In the genomic region with DNA sequence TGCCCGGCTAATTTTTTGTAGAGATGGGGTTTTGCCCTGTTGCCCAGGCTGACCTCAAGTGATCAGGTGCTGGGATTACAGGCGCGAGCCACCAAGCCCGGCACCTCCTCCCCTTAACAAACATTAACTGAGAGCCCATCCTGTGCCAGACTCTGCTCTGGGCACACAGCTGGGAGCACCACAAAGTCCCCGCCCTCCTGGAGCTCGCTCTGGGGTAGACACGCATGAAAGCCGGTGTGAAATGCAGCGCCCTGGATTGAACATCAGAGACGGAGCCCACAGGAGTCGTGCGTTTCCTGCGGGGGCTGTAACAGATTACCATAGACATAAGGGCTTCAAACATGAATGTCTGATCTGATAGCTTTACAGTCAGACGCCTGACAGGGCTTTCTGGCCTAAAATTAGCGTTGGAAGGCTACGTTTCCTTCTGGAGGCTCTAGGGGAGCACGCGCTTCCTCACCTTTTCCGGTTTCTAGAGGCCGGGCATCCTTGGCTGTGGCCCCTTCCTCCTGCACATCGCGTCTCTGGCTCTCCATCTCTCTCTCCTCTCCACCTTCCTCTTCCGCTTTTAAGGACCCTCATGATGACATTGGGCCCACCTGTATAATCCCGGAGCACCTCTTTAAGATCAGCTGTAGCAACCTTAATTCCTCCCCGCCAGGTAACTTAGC, we compare ENCODE assay signal across 10 cellular contexts. TPM values are rescaled to one million over a fixed set of nuclear protein-coding genes. Genes with fewer than 3 reads are reported as not detected.
A peak's percentile ranks its signal among the peaks of the same experiment; 100 is the strongest.
DNase-seq lines count a peak whose midpoint lies in the region; ATAC-seq, FAIRE-seq and TF ChIP-seq lines count a peak whose summit lies in the region.
"Had no signal": no experiment of that assay in that cellular context is flagged by ENCODE, and none has a peak within 500 bp of the region (broad histone marks: within the 10 kb centered on the region; RNA-seq: fewer than 3 reads in every experiment).

No MANE protein-coding gene starts in this region.

- POLR2A ChIA-PET in GM12878 (lab: Charles Lee) = interaction anchor here (0.8 to 1.3 kb wide), 2 partner anchors 155 to 200 kb away, joined by 4 to 5 read pairs; a partner anchor contains a TSS

- no peaks in the 10 kb centered on the region for H3K27me3 ChIP-seq in GM12878 (replicated peaks in 1 of 2; ENCODE audit: control insufficient read depth in 2 of 2, insufficient read depth in 2 of 2, low read length in 1 of 2)
- no peaks in the 10 kb centered on the region for H3K27me3 ChIP-seq in upper lobe of right lung

- SMC1A ChIA-PET in GM12878 (lab: Charles Lee; ENCODE audit: uncharacterized antibody, unreplicated experiment) = interaction anchor here (0.9 to 1.3 kb wide), 2 partner anchors 188 to 196 kb away, joined by 3 to 4 read pairs; a partner anchor contains a TSS

- H3K27me3 Mint-ChIP-seq in activated naive CD4-positive, alpha-beta T cell treated with anti-CD3 and anti-CD28 coated beads, Interleukin-2, amount 10 ng/mL, durations not matched to agents 7 days and 5 days = peaks cover 38% of the 10 kb centered on the region

- RAD21 ChIA-PET in GM12878 (lab: Charles Lee; ENCODE audit: unreplicated experiment) = interaction anchor here (1.0 to 1.1 kb wide), 2 partner anchors 14 to 156 kb away, joined by 3 read pairs; a partner anchor contains a TSS

- H3K9me3 Mint-ChIP-seq in activated naive CD4-positive, alpha-beta T cell treated with anti-CD3 and anti-CD28 coated beads, Interleukin-2, amount 10 ng/mL, durations not matched to agents 7 days and 5 days = no peaks in the 10 kb centered on the region
- H3K9me3 Mint-ChIP-seq: CD4-positive, CD25-positive, alpha-beta regulatory T cell had no signal

- no peaks in the 10 kb centered on the region for H3K36me3 ChIP-seq in GM12878 (ENCODE audit: control insufficient read depth in 2 of 2, insufficient read depth in 2 of 2, low read length in 1 of 2)
- no peaks in the 10 kb centered on the region for H3K36me3 ChIP-seq in upper lobe of right lung

- FAIRE-seq in GM12878 (lab: Jason Lieb, UNC) (peak; percentile 65), frontal cortex (lab: Jason Lieb, UNC) (no peak)

- H3K27ac ChIP-seq in GM12878 (ENCODE audit: control insufficient read depth, insufficient read depth) (peak overlapping the region; percentile 91), upper lobe of right lung (peak overlapping the region; percentile 72)

- ATAC-seq in GM12878 = no peak
- no peak for ATAC-seq in upper lobe of right lung
- ATAC-seq in GM21825 (IDR thresholded peaks at IDR 0.05; ENCODE audit: unreplicated experiment) = no peak

- CTCF ChIA-PET in activated naive CD4-positive, alpha-beta T cell treated with anti-CD3 and anti-CD28 coated beads, Interleukin-2, amount 10 ng/mL, durations not matched to agents 7 days and 5 days (lab: Charles Lee) = interaction anchor here (0.7 to 1.5 kb wide), 3 partner anchors 39 to 196 kb away, joined by 3 to 6 read pairs (median 3); a partner anchor contains a TSS
- CTCF ChIA-PET in GM12878 (lab: Yijun Ruan, JAX) = interaction anchor here (0.8 to 1.4 kb wide), 2 partner anchors 17 to 157 kb away, joined by 3 read pairs; a partner anchor contains a TSS

- BruUV-seq in GM12878 (replicated peaks; lab: Mats Ljungman, UMichigan) = no TSS peak

- 58% methylated on average over 25 of the region's 25 CpGs for WGBS in GM12878 (ENCODE audit: insufficient coverage, insufficient replicate concordance, low lambda C conversion rate, missing lambda C conversion rate)

- no peak for TF ChIP-seq RAD21 in GM12878 (IDR thresholded peaks at IDR 0.05; ENCODE audit: insufficient read depth, low read depth, low read length)

- H3K4me1 Mint-ChIP-seq in activated naive CD4-positive, alpha-beta T cell treated with anti-CD3 and anti-CD28 coated beads, Interleukin-2, amount 10 ng/mL, durations not matched to agents 7 days and 5 days = peaks cover 49% of the 10 kb centered on the region

- no peaks in the 10 kb centered on the region for H3K36me3 Mint-ChIP-seq in activated naive CD4-positive, alpha-beta T cell treated with anti-CD3 and anti-CD28 coated beads, Interleukin-2, amount 10 ng/mL, durations not matched to agents 7 days and 5 days
- H3K36me3 Mint-ChIP-seq: CD4-positive, CD25-positive, alpha-beta regulatory T cell had no signal

- in situ Hi-C loops in GM12878 (cut with MboI) = loop anchor here (10.0 kb wide), 1 partner anchor 195 kb away; a partner anchor contains a TSS

- H3K4me1 ChIP-seq in GM12878 (ENCODE audit: control insufficient read depth, insufficient read depth, low read length) (peaks cover 39% of the 10 kb centered on the region), upper lobe of right lung (peaks cover 23% of the 10 kb centered on the region)

- H3K4me3 Mint-ChIP-seq in activated naive CD4-positive, alpha-beta T cell treated with anti-CD3 and anti-CD28 coated beads, Interleukin-2, amount 10 ng/mL, durations not matched to agents 7 days and 5 days = no peak overlapping the region

- H3K79me2 ChIP-seq in GM12878 (ENCODE audit: control insufficient read depth, insufficient read depth, low read length) = no peaks in the 10 kb centered on the region

- TF ChIP-seq EP300 in GM12878 (IDR thresholded peaks at IDR 0.05; ENCODE audit: borderline replicate concordance in 1 of 2, control insufficient read depth in 1 of 2, low read depth in 2 of 2, low read length in 2 of 2) = no peak

- H3K9me3 ChIP-seq in GM12878 (replicated peaks; ENCODE audit: control insufficient read depth, insufficient read depth, low read length) (no peaks in the 10 kb centered on the region), upper lobe of right lung (no peaks in the 10 kb centered on the region)

- no peak for TF ChIP-seq POLR2A in GM12878 (IDR thresholded peaks at IDR 0.05; ENCODE audit: low read depth, low read length)

- no peak overlapping the region for H3K4me3 ChIP-seq in GM12878
- peak overlapping the region; percentile 25 for H3K4me3 ChIP-seq in upper lobe of right lung

- H3K9ac ChIP-seq in GM12878 (ENCODE audit: control insufficient read depth, insufficient read depth, low read length) = peak overlapping the region; percentile 2; the same call in 1 of the 2 replicates

- peak overlapping the region; percentile 46 for H3K4me2 ChIP-seq in GM12878 (ENCODE audit: control insufficient read depth, insufficient read depth)

- TF ChIP-seq CTCF in GM12878 (IDR thresholded peaks at IDR 0.05 in 2 of 3, conservative IDR thresholded peaks at IDR 0.05 in 1 of 3; ENCODE audit: control insufficient read depth in 2 of 3, extremely low read depth in 1 of 3, insufficient read depth in 1 of 3, low read depth in 3 of 3, low read length in 3 of 3) (no peak), upper lobe of right lung (IDR thresholded peaks at IDR 0.05) (no peak)

- H2AFZ ChIP-seq in GM12878 (ENCODE audit: control insufficient read depth, low read depth, low read length) = peak overlapping the region; percentile 79

- peak; percentile 35 for DNase-seq in activated naive CD4-positive, alpha-beta T cell treated with anti-CD3 and anti-CD28 coated beads, Interleukin-2, amount 10 ng/mL, durations not matched to agents 7 days and 5 days
- no peak for DNase-seq in activated naive CD4-positive, alpha-beta T cell (lab: John Stamatoyannopoulos, UW)
- DNase-seq in GM12878 (ENCODE audit: low read depth, low spot score) = no peak
- DNase-seq in middle frontal gyrus (ENCODE audit: extremely low spot score, low spot score) = peak; percentile 16
- no peak for DNase-seq in upper lobe of right lung
- DNase-seq in stimulated activated CD4-positive, alpha-beta T cell treated with anti-CD3 and anti-CD28 coated beads, Interleukin-4, amount 100 ng/mL, for 4 hours = no peak
- no peak for DNase-seq in frontal cortex (ENCODE audit: low spot score in 2 of 2)
- DNase-seq: NCI-H446 treated with DMSO at 0.1 percent for 48 hours had no signal

- H4K20me1 ChIP-seq in GM12878 (ENCODE audit: control insufficient read depth, insufficient read depth) = no peaks in the 10 kb centered on the region

- peak overlapping the region; percentile 24 for H3K27ac Mint-ChIP-seq in activated naive CD4-positive, alpha-beta T cell treated with anti-CD3 and anti-CD28 coated beads, Interleukin-2, amount 10 ng/mL, durations not matched to agents 7 days and 5 days
- H3K27ac Mint-ChIP-seq: CD4-positive, CD25-positive, alpha-beta regulatory T cell had no signal

- intact Hi-C loops in GM12878 (cut with micrococcal nuclease; ENCODE audit: unreplicated experiment) (no loop called here), upper lobe of right lung (cut with DNase I) (no loop called here)

TF ChIP-seq in GM12878, 131 proteins besides CTCF, POLR2A, EP300 and RAD21:
- peak; percentile 3; the same call in 1 of the 2 replicates for TF ChIP-seq RUNX3 (IDR thresholded peaks at IDR 0.05; ENCODE audit: low read length)
- TF ChIP-seq ATF7 (IDR thresholded peaks at IDR 0.05; ENCODE audit: low read depth) = no peak
- TF ChIP-seq ETV6 (conservative IDR thresholded peaks at IDR 0.05 in 1 of 2, IDR thresholded peaks at IDR 0.05 in 1 of 2; ENCODE audit: borderline replicate concordance in 1 of 2, low read depth in 1 of 2) = peak in 1 of 2 experiments; percentile 75; a peak in 2 of 4 replicates

RNA-seq across cellular contexts. Expression of a gene that starts 14.4 kb away (rescaled TPM):
- 4.3 and 4.5 TPM in 2 replicates for total RNA-seq in GM12878 (2013; cell fraction: nucleolus; rRNA removed)
- total RNA-seq in GM12878 (2014; rRNA removed) = 9.4 and 12.4 TPM in 2 replicates
- 8.8 and 9.3 TPM in 2 replicates for total RNA-seq in GM12878 (2014; rRNA removed; fragmentation: Illumina TruSeq; extraction: Trizol)
- total RNA-seq in GM12878 (2021) = 11.4 and 11.9 TPM in 2 replicates
- polyA plus RNA-seq in GM12878 (2011; ENCODE audit: low read depth) = 3.9 TPM
- 2.5 and 4.6 TPM in 2 replicates for polyA plus RNA-seq in GM12878 (2011; rRNA removed)
- 5.6 and 5.9 TPM in 2 replicates for polyA plus RNA-seq in GM12878 (2011; cell fraction: cytosol; rRNA removed)
- polyA plus RNA-seq in GM12878 (2011; cell fraction: nucleus; rRNA removed) = 53.6 and 57.2 TPM in 2 replicates
- 8.0 and 10.8 TPM in 2 replicates for polyA plus RNA-seq in GM12878 (2012)
- polyA plus RNA-seq in GM12878 (2014; fragmentation: Illumina TruSeq; extraction: Trizol) = 8.2 and 10.8 TPM in 2 replicates
- polyA plus RNA-seq in GM12878 (2014; fragmentation: Nextera tagmentation; extraction: Ambion mirVana) = 1 to 10 TPM; 2.6 to 5.1 TPM
- polyA plus RNA-seq in GM12878 (2014; rRNA removed) = 15.4 and 18.1 TPM in 2 replicates
- 1 to 10 TPM; 7.2 to 7.8 TPM for polyA plus RNA-seq in GM12878 (2016; fragmentation: Nextera tagmentation; extraction: Ambion mirVana)
- polyA minus RNA-seq in GM12878 (2011; rRNA and poly(A)+ RNA removed) = 2.2 TPM in 2 replicates
- 1.3 and 1.6 TPM in 2 replicates for polyA minus RNA-seq in GM12878 (2011; cell fraction: cytosol; rRNA and poly(A)+ RNA removed)
- polyA minus RNA-seq in GM12878 (2011; cell fraction: nucleus; rRNA and poly(A)+ RNA removed) = 3.6 and 7.3 TPM in 2 replicates
- 105 TPM for total RNA-seq in upper lobe of right lung
- total RNA-seq in frontal cortex = 14.7 TPM

Comparison
In these comparisons a context has a peak if more than half of its experiments do, and no peak if none do; other contexts are left out.
1. DNase-seq: peak in activated naive CD4-positive, alpha-beta T cell treated with anti-CD3 and anti-CD28 coated beads, Interleukin-2, amount 10 ng/mL, durations not matched to agents 7 days and 5 days (single experiment) and middle frontal gyrus (single experiment); none in activated naive CD4-positive, alpha-beta T cell (0 of 4), GM12878 (single experiment), upper lobe of right lung (single experiment), stimulated activated CD4-positive, alpha-beta T cell treated with anti-CD3 and anti-CD28 coated beads, Interleukin-4, amount 100 ng/mL, for 4 hours (0 of 2) and frontal cortex (0 of 2).